In the genomic region with DNA sequence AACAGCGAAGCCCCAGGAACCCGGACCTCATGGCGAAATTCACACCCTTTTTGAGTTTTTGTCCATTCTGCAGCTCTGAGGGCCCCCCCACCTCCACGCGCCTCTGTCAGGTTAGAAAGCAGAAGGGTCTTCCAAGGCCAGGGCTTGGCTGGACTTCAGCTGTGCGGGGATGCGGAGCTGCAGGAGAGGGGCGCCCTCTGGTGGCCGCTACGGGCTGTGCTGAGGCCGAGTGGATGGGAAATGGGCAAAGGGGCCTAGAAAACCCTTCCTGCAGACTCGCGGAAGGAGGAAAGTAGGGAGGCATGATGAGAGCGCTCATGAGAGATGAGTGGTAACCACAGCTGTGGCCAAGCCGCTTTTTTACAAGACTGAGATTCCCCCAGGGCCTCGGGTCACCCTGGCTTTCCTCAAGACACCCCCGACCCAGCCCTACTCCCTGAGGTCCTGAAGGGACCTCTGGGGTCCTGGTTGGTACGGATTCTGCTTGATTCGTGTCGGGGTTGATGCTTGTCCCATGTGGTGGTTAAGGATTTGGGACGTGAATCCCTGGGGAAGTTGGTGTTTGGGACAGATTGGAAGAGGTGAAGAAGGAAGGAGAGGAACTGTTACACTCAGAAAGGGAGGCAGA, we compare ENCODE assay signal across 8 cellular contexts.
DNase-seq lines count a peak whose midpoint lies in the region; ATAC-seq, FAIRE-seq and TF ChIP-seq lines count a peak whose summit lies in the region.
"Not testable (repeated sequence)": the region's sequence is repeated elsewhere in the genome, so short reads cannot be mapped to it uniquely, and the experiment has no call there.

No MANE protein-coding gene starts in this region.

- not testable (repeated sequence) for H3K27me3 Mint-ChIP-seq in activated naive CD8-positive, alpha-beta T cell treated with anti-CD3 and anti-CD28 coated beads, Interleukin-2, amount 10 ng/mL, durations not matched to agents 7 days and 5 days; stimulated activated memory B cell treated with anti-CD40 and anti-IgM and Interleukin-4, amounts not matched to agents 10 μg/mL and 1 μg/mL and 100 μg/mL, for 72 hours

- peak; percentile 61 for ATAC-seq in GM21528 (IDR thresholded peaks at IDR 0.05; ENCODE audit: low FRiP score, unreplicated experiment)
- peak; percentile 82 for ATAC-seq in HG03159 (IDR thresholded peaks at IDR 0.05; ENCODE audit: unreplicated experiment)
- peak; percentile 96 for ATAC-seq in SK-N-SH treated with all-trans-retinoic acid at 6 μM for 48 hours
- ATAC-seq in activated naive CD8-positive, alpha-beta T cell treated with anti-CD3 and anti-CD28 coated beads, Interleukin-2, amount 10 ng/mL, durations not matched to agents 7 days and 5 days (ENCODE audit: low read depth), result peak; percentile 84
- peak; percentile 72 for ATAC-seq in Right ventricle myocardium inferior
- ATAC-seq in lower lobe of right lung, result peak; percentile 81 to 83
- peak; percentile 77 for ATAC-seq in stimulated activated memory B cell treated with anti-CD40 and anti-IgM and Interleukin-4, amounts not matched to agents 10 μg/mL and 1 μg/mL and 100 μg/mL, for 72 hours

- H3K27me3 ChIP-seq in lower lobe of right lung (ENCODE audit: low read depth), result not testable (repeated sequence)

- not testable (repeated sequence) for H3K36me3 Mint-ChIP-seq in activated naive CD8-positive, alpha-beta T cell treated with anti-CD3 and anti-CD28 coated beads, Interleukin-2, amount 10 ng/mL, durations not matched to agents 7 days and 5 days; stimulated activated memory B cell treated with anti-CD40 and anti-IgM and Interleukin-4, amounts not matched to agents 10 μg/mL and 1 μg/mL and 100 μg/mL, for 72 hours

- not testable (repeated sequence) for H3K4me3 Mint-ChIP-seq in activated naive CD8-positive, alpha-beta T cell treated with anti-CD3 and anti-CD28 coated beads, Interleukin-2, amount 10 ng/mL, durations not matched to agents 7 days and 5 days; stimulated activated memory B cell treated with anti-CD40 and anti-IgM and Interleukin-4, amounts not matched to agents 10 μg/mL and 1 μg/mL and 100 μg/mL, for 72 hours

- not testable (repeated sequence) for H3K27ac Mint-ChIP-seq in activated naive CD8-positive, alpha-beta T cell treated with anti-CD3 and anti-CD28 coated beads, Interleukin-2, amount 10 ng/mL, durations not matched to agents 7 days and 5 days; stimulated activated memory B cell treated with anti-CD40 and anti-IgM and Interleukin-4, amounts not matched to agents 10 μg/mL and 1 μg/mL and 100 μg/mL, for 72 hours

- H3K9me3 ChIP-seq in lower lobe of right lung, result not testable (repeated sequence)

- H3K36me3 ChIP-seq in lower lobe of right lung, result not testable (repeated sequence)

- H3K4me1 Mint-ChIP-seq in activated naive CD8-positive, alpha-beta T cell treated with anti-CD3 and anti-CD28 coated beads, Interleukin-2, amount 10 ng/mL, durations not matched to agents 7 days and 5 days; stimulated activated memory B cell treated with anti-CD40 and anti-IgM and Interleukin-4, amounts not matched to agents 10 μg/mL and 1 μg/mL and 100 μg/mL, for 72 hours: not testable (repeated sequence)

- POLR2A ChIA-PET in activated naive CD8-positive, alpha-beta T cell treated with anti-CD3 and anti-CD28 coated beads, Interleukin-2, amount 10 ng/mL, durations not matched to agents 7 days and 5 days (lab: Charles Lee), result not testable (repeated sequence)

- TF ChIP-seq POLR2A in GM12891 (IDR thresholded peaks at IDR 0.05; ENCODE audit: low read depth, low read length), result not testable (repeated sequence)

- TF ChIP-seq CTCF in lower lobe of right lung (IDR thresholded peaks at IDR 0.05), result not testable (repeated sequence)

- DNase-seq in GM12891 (ENCODE audit: insufficient read length, low spot score); activated naive CD8-positive, alpha-beta T cell treated with anti-CD3 and anti-CD28 coated beads, Interleukin-2, amount 10 ng/mL, durations not matched to agents 7 days and 5 days; Right ventricle myocardium inferior (ENCODE audit: missing footprints); lower lobe of right lung: not testable (repeated sequence)

- peak; percentile 94 for FAIRE-seq in GM12891 (lab: Jason Lieb, UNC)

- not testable (repeated sequence) for H3K9me3 Mint-ChIP-seq in activated naive CD8-positive, alpha-beta T cell treated with anti-CD3 and anti-CD28 coated beads, Interleukin-2, amount 10 ng/mL, durations not matched to agents 7 days and 5 days; stimulated activated memory B cell treated with anti-CD40 and anti-IgM and Interleukin-4, amounts not matched to agents 10 μg/mL and 1 μg/mL and 100 μg/mL, for 72 hours

- H3K27ac ChIP-seq in lower lobe of right lung, result not testable (repeated sequence)

- H3K4me3 ChIP-seq in lower lobe of right lung, result not testable (repeated sequence)

- intact Hi-C loops in Right ventricle myocardium inferior (cut with DNase I); lower lobe of right lung (cut with DNase I): not testable (repeated sequence)

- not testable (repeated sequence) for H3K4me1 ChIP-seq in lower lobe of right lung
